22 cellular contexts compared by ENCODE assay signal in the genomic region with DNA sequence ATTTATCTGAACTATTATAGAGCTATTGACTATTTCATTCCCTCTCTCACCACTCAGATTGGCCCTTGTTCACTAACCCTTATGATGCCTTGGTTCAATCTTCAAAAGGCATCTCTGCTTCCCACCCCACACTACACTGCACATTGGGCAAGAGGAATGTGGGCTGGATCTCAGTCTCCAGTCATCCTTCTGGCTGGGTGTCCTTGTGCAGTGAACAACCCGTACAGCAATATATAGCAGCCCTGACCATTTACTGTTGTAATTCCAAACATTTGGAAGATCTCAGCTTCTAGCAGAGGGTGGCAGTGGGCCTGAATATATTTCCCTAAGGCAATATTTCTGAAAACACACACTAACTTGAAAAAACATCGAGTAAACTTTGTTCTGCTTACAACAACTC.
"Had no signal": no experiment of that assay in that cellular context is flagged by ENCODE, and none has a peak within 500 bp of the region (broad histone marks: within the 10 kb centered on the region; RNA-seq: fewer than 3 reads in every experiment).

No MANE protein-coding gene starts in this region.

- H3K27me3 Mint-ChIP-seq: dendritic cell treated with granulocyte-macrophage colony-stimulating factor and Interleukin-4, amounts not matched to agents 40 ng/mL and 50 ng/mL, for 4 days had no signal

- ATAC-seq: foreskin keratinocyte, gastroesophageal sphincter, heart left ventricle had no signal

- H3K4me3 ChIP-seq: colonic mucosa, coronary artery, dorsolateral prefrontal cortex, esophagus squamous epithelium, gastrocnemius medialis, gastroesophageal sphincter, heart left ventricle, heart right ventricle had no signal

- H3K27me3 ChIP-seq: colonic mucosa, dorsolateral prefrontal cortex, esophagus squamous epithelium, gastrocnemius medialis, gastroesophageal sphincter, heart left ventricle, heart right ventricle had no signal

- H3K9me3 Mint-ChIP-seq: dendritic cell treated with granulocyte-macrophage colony-stimulating factor and Interleukin-4, amounts not matched to agents 40 ng/mL and 50 ng/mL, for 4 days; endodermal cell had no signal

- H3K4me3 Mint-ChIP-seq: dendritic cell treated with granulocyte-macrophage colony-stimulating factor and Interleukin-4, amounts not matched to agents 40 ng/mL and 50 ng/mL, for 4 days; endodermal cell had no signal

- DNase-seq: colonic mucosa; cortex of kidney; dermis blood vessel endothelial cell; dorsolateral prefrontal cortex; effector CD4-positive, alpha-beta T cell; effector CD8-positive, alpha-beta T cell; effector memory CD4-positive, alpha-beta T cell; endodermal cell; erythroblast; esophagus squamous epithelium; foreskin fibroblast; foreskin melanocyte; gastrocnemius medialis; glutamatergic neuron; head of caudate nucleus; heart left ventricle; heart right ventricle had no signal

- H3K27ac ChIP-seq: colonic mucosa, coronary artery, dorsolateral prefrontal cortex, epithelial cell of prostate, esophagus squamous epithelium, foreskin keratinocyte, gastrocnemius medialis, gastroesophageal sphincter, heart left ventricle, heart right ventricle had no signal

- H3K4me1 Mint-ChIP-seq: endodermal cell had no signal

- H3K9me3 ChIP-seq: colonic mucosa, esophagus squamous epithelium, gastrocnemius medialis, gastroesophageal sphincter, heart left ventricle, heart right ventricle had no signal

- H3K27ac Mint-ChIP-seq: dendritic cell treated with granulocyte-macrophage colony-stimulating factor and Interleukin-4, amounts not matched to agents 40 ng/mL and 50 ng/mL, for 4 days; endodermal cell had no signal

- H3K4me1 ChIP-seq: colonic mucosa, esophagus squamous epithelium, foreskin keratinocyte, gastrocnemius medialis, heart right ventricle had no signal

- H3K36me3 ChIP-seq: colonic mucosa, esophagus squamous epithelium, gastrocnemius medialis, gastroesophageal sphincter, heart left ventricle, heart right ventricle had no signal
